ENCODE assay signal across 14 cellular contexts in the genomic region with DNA sequence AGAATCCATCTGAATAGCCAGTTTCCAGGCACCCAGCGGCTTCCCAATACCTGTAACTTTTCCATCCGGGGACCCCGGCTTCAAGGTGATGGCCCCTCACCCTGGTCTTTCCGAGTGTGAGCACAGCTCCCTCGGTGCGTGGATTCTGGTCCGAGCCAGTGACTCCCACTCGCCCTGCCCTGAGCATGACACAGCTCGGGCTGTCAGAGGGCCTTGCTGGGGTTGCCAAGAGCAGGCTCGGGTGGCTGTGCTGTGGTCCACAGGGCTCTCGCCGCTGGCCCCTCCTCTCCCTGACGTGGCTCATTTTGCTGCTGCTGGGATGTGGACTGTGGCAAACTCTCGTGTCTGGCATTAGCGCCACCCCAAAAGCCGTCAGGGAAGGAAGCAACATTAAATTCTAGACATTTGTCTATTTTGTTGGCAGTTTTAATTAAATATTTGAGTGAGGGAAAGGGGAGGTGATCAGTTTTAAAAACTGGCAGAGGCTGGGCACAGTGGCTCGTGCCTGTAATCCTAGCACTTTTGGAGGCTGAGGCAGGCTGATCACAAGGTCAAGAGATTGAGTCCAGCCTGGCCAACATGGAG. TPM values are rescaled to one million over a fixed set of nuclear protein-coding genes. Genes with fewer than 3 reads are reported as not detected.
"Had no signal": no experiment of that assay in that cellular context is flagged by ENCODE, and none has a peak within 500 bp of the region (broad histone marks: within the 10 kb centered on the region; RNA-seq: fewer than 3 reads in every experiment).

No MANE protein-coding gene starts in this region.

- H3K27ac Mint-ChIP-seq: activated naive CD4-positive, alpha-beta T cell treated with anti-CD3 and anti-CD28 coated beads, Interleukin-2, amount 50 U/mL, for 24 hours had no signal

- H3K36me3 ChIP-seq: brain microvascular endothelial cell, gastrocnemius medialis had no signal

- H3K4me1 ChIP-seq: gastrocnemius medialis, psoas muscle had no signal

- H3K4me1 Mint-ChIP-seq: T-helper 17 cell had no signal

- H3K27me3 Mint-ChIP-seq: activated naive CD4-positive, alpha-beta T cell treated with anti-CD3 and anti-CD28 coated beads, Interleukin-2, amount 50 U/mL, for 24 hours; naive thymus-derived CD8-positive, alpha-beta T cell; T-helper 17 cell had no signal

- H3K27ac ChIP-seq: brain microvascular endothelial cell, gastrocnemius medialis, psoas muscle, stomach had no signal

- H3K9me3 ChIP-seq: gastrocnemius medialis, mucosa of descending colon, psoas muscle, stomach had no signal

- H3K27me3 ChIP-seq: brain microvascular endothelial cell, gastrocnemius medialis, stomach had no signal

- ATAC-seq: gastrocnemius medialis; mucosa of descending colon; naive thymus-derived CD8-positive, alpha-beta T cell; psoas muscle; T-helper 17 cell had no signal

- DNase-seq: activated CD4-positive, CD25-positive, alpha-beta regulatory T cell; brain microvascular endothelial cell; effector memory CD4-positive, alpha-beta T cell; gastrocnemius medialis; mucosa of descending colon; naive thymus-derived CD8-positive, alpha-beta T cell; nucleus accumbens; stimulated activated CD4-positive, alpha-beta T cell treated with anti-CD3 and anti-CD28 coated beads, Interleukin-4, amount 100 ng/mL, for 1 hour; stimulated activated CD8-positive, alpha-beta memory T cell treated with anti-CD3 and anti-CD28 coated beads, Interleukin-4, amount 100 ng/mL, for 48 hours; stomach; T-helper 17 cell had no signal

- H3K9me3 Mint-ChIP-seq: activated naive CD4-positive, alpha-beta T cell treated with anti-CD3 and anti-CD28 coated beads, Interleukin-2, amount 50 U/mL, for 24 hours; naive thymus-derived CD8-positive, alpha-beta T cell had no signal

- H3K4me3 ChIP-seq: gastrocnemius medialis, mucosa of descending colon, psoas muscle, stomach had no signal

- H3K4me3 Mint-ChIP-seq: activated naive CD4-positive, alpha-beta T cell treated with anti-CD3 and anti-CD28 coated beads, Interleukin-2, amount 50 U/mL, for 24 hours; naive thymus-derived CD8-positive, alpha-beta T cell; T-helper 17 cell had no signal

RNA-seq across cellular contexts. Expression of a gene that starts 5.6 kb away (rescaled TPM):
- total RNA-seq: lung microvascular endothelial cell had no signal
- polyA plus RNA-seq: naive thymus-derived CD8-positive, alpha-beta T cell had no signal

RNA-seq across cellular contexts. Expression of a gene that starts 43.9 kb away (rescaled TPM):
- total RNA-seq: lung microvascular endothelial cell; naive thymus-derived CD8-positive, alpha-beta T cell; T-helper 17 cell had no signal
- polyA plus RNA-seq: naive thymus-derived CD8-positive, alpha-beta T cell had no signal
